In the genomic region with DNA sequence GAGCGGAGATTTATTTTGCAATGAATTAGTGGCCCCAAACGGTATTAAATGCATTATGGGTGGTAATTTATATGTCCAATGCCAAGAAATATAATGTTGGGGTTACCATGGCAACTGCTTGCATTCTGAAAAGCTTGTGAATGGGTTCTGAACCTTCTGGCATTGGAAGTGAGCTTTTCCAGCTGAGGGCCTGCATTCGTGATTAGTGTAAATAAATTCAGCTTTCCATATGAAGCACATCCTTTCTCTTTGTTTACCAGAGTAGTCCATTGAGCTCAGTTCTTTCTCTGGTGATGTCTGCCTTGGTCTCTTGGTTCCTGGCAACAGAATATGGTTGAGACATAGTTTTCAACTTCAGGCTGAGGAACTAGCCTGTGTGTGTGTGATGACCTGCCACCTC, we compare ENCODE assay signal across 1 cellular context.
TF ChIP-seq lines count a peak whose summit lies in the region.

No MANE protein-coding gene starts in this region.

TF ChIP-seq in H1, 55 proteins besides CTCF, POLR2A, EP300 and RAD21 (continued from another document):
- TF ChIP-seq, protein P1, sequence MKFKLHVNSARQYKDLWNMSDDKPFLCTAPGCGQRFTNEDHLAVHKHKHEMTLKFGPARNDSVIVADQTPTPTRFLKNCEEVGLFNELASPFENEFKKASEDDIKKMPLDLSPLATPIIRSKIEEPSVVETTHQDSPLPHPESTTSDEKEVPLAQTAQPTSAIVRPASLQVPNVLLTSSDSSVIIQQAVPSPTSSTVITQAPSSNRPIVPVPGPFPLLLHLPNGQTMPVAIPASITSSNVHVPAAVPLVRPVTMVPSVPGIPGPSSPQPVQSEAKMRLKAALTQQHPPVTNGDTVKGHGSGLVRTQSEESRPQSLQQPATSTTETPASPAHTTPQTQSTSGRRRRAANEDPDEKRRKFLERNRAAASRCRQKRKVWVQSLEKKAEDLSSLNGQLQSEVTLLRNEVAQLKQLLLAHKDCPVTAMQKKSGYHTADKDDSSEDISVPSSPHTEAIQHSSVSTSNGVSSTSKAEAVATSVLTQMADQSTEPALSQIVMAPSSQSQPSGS (IDR thresholded peaks at IDR 0.05; ENCODE audit: low read length), result no peak
- TF ChIP-seq TCF12 (IDR thresholded peaks at IDR 0.05; ENCODE audit: low read depth, low read length), result no peak
